Comparison of ENCODE assay signal across 8 cellular contexts in genomic region chr17:79831367-79832210, GRCh38. TPM values are rescaled to one million over a fixed set of nuclear protein-coding genes. Genes with fewer than 3 reads are reported as not detected.
DNase-seq lines count a peak whose midpoint lies in the region; ATAC-seq and TF ChIP-seq lines count a peak whose summit lies in the region.
"Had no signal": no experiment of that assay in that cellular context is flagged by ENCODE, and none has a peak within 500 bp of the region (broad histone marks: within the 10 kb centered on the region; RNA-seq: fewer than 3 reads in every experiment).

No MANE protein-coding gene starts in this region.

- peaks cover 3% of the 10 kb centered on the region for H3K27me3 Mint-ChIP-seq in activated CD8-positive, alpha-beta memory T cell treated with anti-CD3 and anti-CD28 coated beads, Interleukin-2, amount 10 ng/mL, durations not matched to agents 7 days and 5 days

- H3K36me3 ChIP-seq in esophagus (ENCODE audit: control insufficient read depth in 2 of 2, insufficient read depth in 2 of 2, low read length in 1 of 2) (peaks cover 5 to 21% of the 10 kb centered on the region in 2 donors), transverse colon (peaks cover 0 to 13% (median 2%) of the 10 kb centered on the region in 4 donors)

- peaks cover 17% of the 10 kb centered on the region for H3K36me3 Mint-ChIP-seq in activated CD8-positive, alpha-beta memory T cell treated with anti-CD3 and anti-CD28 coated beads, Interleukin-2, amount 10 ng/mL, durations not matched to agents 7 days and 5 days

- H3K4me3 ChIP-seq in esophagus (ENCODE audit: low read depth in 1 of 2, low read length in 2 of 2): peak overlapping the region; percentile 32 to 37
- H3K4me3 ChIP-seq in transverse colon: peak overlapping the region in 3 of 4 donors; percentile 13 to 33 (median 20)

- H3K27ac ChIP-seq in esophagus (ENCODE audit: low read depth in 2 of 2, low read length in 1 of 2) (peak overlapping the region; percentile 48 to 59), transverse colon (peak overlapping the region in 2 of 4 donors; percentile 32 to 39)

- WGBS in esophagus, 2 donors: 33 to 46% methylated on average over 30 of the region's 30 CpGs
- WGBS in transverse colon (ENCODE audit: low coverage in 1 of 2), 2 donors: 0 to 49% methylated on average over 1 to 28 of the region's 30 CpGs

- peaks cover 2% of the 10 kb centered on the region for H3K9me3 Mint-ChIP-seq in activated CD8-positive, alpha-beta memory T cell treated with anti-CD3 and anti-CD28 coated beads, Interleukin-2, amount 10 ng/mL, durations not matched to agents 7 days and 5 days (ENCODE audit: low read depth)

- H3K4me3 Mint-ChIP-seq in activated CD8-positive, alpha-beta memory T cell treated with anti-CD3 and anti-CD28 coated beads, Interleukin-2, amount 10 ng/mL, durations not matched to agents 7 days and 5 days: no peak overlapping the region

- peaks cover 17% of the 10 kb centered on the region for H3K4me1 Mint-ChIP-seq in activated CD8-positive, alpha-beta memory T cell treated with anti-CD3 and anti-CD28 coated beads, Interleukin-2, amount 10 ng/mL, durations not matched to agents 7 days and 5 days

- H3K4me1 ChIP-seq in esophagus (ENCODE audit: control insufficient read depth in 2 of 2, insufficient read depth in 2 of 2, low read length in 1 of 2) (peaks cover 9 to 32% of the 10 kb centered on the region in 2 donors), transverse colon (peaks cover 33 to 48% (median 40%) of the 10 kb centered on the region in 4 donors)

- peak; percentile 57 for DNase-seq in RPMI7951 (ENCODE audit: low read depth)
- DNase-seq in medulla oblongata (ENCODE audit: extremely low spot score): peak; percentile 83
- no peak for DNase-seq in transverse colon
- DNase-seq in NCI-H146 treated with DMSO at 0.1 percent for 48 hours (lab: John Stamatoyannopoulos, UW; ENCODE audit: unreplicated experiment): no peak
- no peak for DNase-seq in effector CD8-positive, alpha-beta T cell (lab: John Stamatoyannopoulos, UW)
- DNase-seq in activated CD8-positive, alpha-beta memory T cell treated with anti-CD3 and anti-CD28 coated beads, Interleukin-2, amount 10 ng/mL, durations not matched to agents 7 days and 5 days: no peak
- DNase-seq: NCI-H1105 treated with DMSO at 0.1 percent for 48 hours had no signal

- TF ChIP-seq CTCF in transverse colon (IDR thresholded peaks at IDR 0.05): no peak

- intact Hi-C loops in transverse colon (cut with DNase I; ENCODE audit: low total_unique reads): loop anchor here (10.0 kb wide), 1 partner anchor 163 kb away; no protein-coding TSS in a partner anchor

- H3K9me3 ChIP-seq in esophagus (ENCODE audit: control insufficient read depth in 2 of 2, insufficient read depth in 1 of 2, low read depth in 1 of 2, low read length in 1 of 2) (peaks cover 0 to 2% of the 10 kb centered on the region in 2 donors), transverse colon (no peaks in the 10 kb centered on the region)

- TF ChIP-seq EP300 in transverse colon (IDR thresholded peaks at IDR 0.05; ENCODE audit: low read depth): no peak

- TF ChIP-seq POLR2A in transverse colon (IDR thresholded peaks at IDR 0.05): no peak

- H3K27me3 ChIP-seq in esophagus (ENCODE audit: control insufficient read depth in 1 of 2, insufficient read depth in 2 of 2, low read length in 2 of 2) (no peaks in the 10 kb centered on the region), transverse colon (peaks cover 2% of the 10 kb centered on the region)

- H3K27ac Mint-ChIP-seq in activated CD8-positive, alpha-beta memory T cell treated with anti-CD3 and anti-CD28 coated beads, Interleukin-2, amount 10 ng/mL, durations not matched to agents 7 days and 5 days: no peak overlapping the region

- in situ Hi-C loops in transverse colon (cut with MboI; ENCODE audit: low pct_ligation_motif_present in 1 of 4, low pct_unique_long_range_greater_than_20kb in 1 of 4, low sequenced_read_pairs in 3 of 4): no loop called here

- ATAC-seq in activated CD8-positive, alpha-beta memory T cell treated with anti-CD3 and anti-CD28 coated beads, Interleukin-2, amount 10 ng/mL, durations not matched to agents 7 days and 5 days: no peak

- CTCF ChIA-PET in activated CD8-positive, alpha-beta memory T cell treated with anti-CD3 and anti-CD28 coated beads, Interleukin-2, amount 10 ng/mL, durations not matched to agents 7 days and 5 days (lab: Charles Lee): interaction anchor here (0.7 kb wide), 1 partner anchor 42 kb away, joined by 3 read pairs; no protein-coding TSS in a partner anchor

RNA-seq across cellular contexts. Expression of gene CBX4, which starts 7.7 kb away (rescaled TPM):
- total RNA-seq in RPMI7951 (2014; rRNA removed; shearing (Covaris generic)): 10.8 and 11.8 TPM in 2 replicates
- polyA plus RNA-seq in esophagus: 10 to 100 TPM; 10.7 to 15.8 TPM
- 10 to 100 TPM in 1 of 4 donors, 1 to 10 TPM in 3; 6.6 to 25.1 (median 8.3) TPM for total RNA-seq in transverse colon
- total RNA-seq in activated CD8-positive, alpha-beta memory T cell treated with anti-CD3 and anti-CD28 coated beads, Interleukin-2, amount 10 ng/mL, durations not matched to agents 7 days and 5 days: 10 to 100 TPM; 28.3 to 36.7 TPM

RNA-seq across cellular contexts. Expression of gene CBX8, which starts 34.7 kb away (rescaled TPM):
- 3.8 and 5.8 TPM in 2 replicates for total RNA-seq in RPMI7951 (2014; rRNA removed; shearing (Covaris generic))
- 1 to 10 TPM; 2.2 to 3.2 TPM for polyA plus RNA-seq in esophagus
- 1 to 10 TPM; 1.5 to 4.4 (median 3.1) TPM for total RNA-seq in transverse colon
- 1 to 10 TPM; 6.8 to 8.6 TPM for total RNA-seq in activated CD8-positive, alpha-beta memory T cell treated with anti-CD3 and anti-CD28 coated beads, Interleukin-2, amount 10 ng/mL, durations not matched to agents 7 days and 5 days

RNA-seq across cellular contexts. Expression of gene CBX2, which starts 53.6 kb away (rescaled TPM):
- total RNA-seq in RPMI7951 (2014; rRNA removed; shearing (Covaris generic)): 5.0 and 6.1 TPM in 2 replicates
- polyA plus RNA-seq in esophagus: 1 to 10 TPM; 2.1 to 3.3 TPM
- total RNA-seq in transverse colon: under 1 TPM in 2 of 4 donors, not detected in 2; 0.27 to 0.64 TPM
- total RNA-seq in activated CD8-positive, alpha-beta memory T cell treated with anti-CD3 and anti-CD28 coated beads, Interleukin-2, amount 10 ng/mL, durations not matched to agents 7 days and 5 days: 1 to 10 TPM; 5.3 to 6.8 TPM

Comparison
In these comparisons a context has a peak if more than half of its experiments do, and no peak if none do; other contexts are left out.
1. DNase-seq: peak in RPMI7951 (single experiment) and medulla oblongata (single experiment); none in transverse colon (single experiment), NCI-H146 treated with DMSO at 0.1 percent for 48 hours (single experiment), effector CD8-positive, alpha-beta T cell (single experiment) and activated CD8-positive, alpha-beta memory T cell treated with anti-CD3 and anti-CD28 coated beads, Interleukin-2, amount 10 ng/mL, durations not matched to agents 7 days and 5 days (single experiment).